ENCODE assay signal across 7 cellular contexts in genomic region chr22:38766076-38766777, GRCh38. TPM values are rescaled to one million over a fixed set of nuclear protein-coding genes. Genes with fewer than 3 reads are reported as not detected.
DNase-seq lines count a peak whose midpoint lies in the region; ATAC-seq and TF ChIP-seq lines count a peak whose summit lies in the region.

No MANE protein-coding gene starts in this region.

- H3K79me2 ChIP-seq in Karpas-422 (ENCODE audit: low read length): no peaks in the 10 kb centered on the region

- DNase-seq in EH (ENCODE audit: low read depth) (peak; percentile 65), Karpas-422 (peak; percentile 64), T follicular helper cell (ENCODE audit: low read depth) (peak; percentile 27), chondrocyte (ENCODE audit: low spot score) (no peak), left kidney (ENCODE audit: low read depth, low spot score) (peak; percentile 87), superior temporal gyrus (ENCODE audit: extremely low spot score) (peak; percentile 82)

- no peaks in the 10 kb centered on the region for H3K36me3 ChIP-seq in Karpas-422 (ENCODE audit: insufficient read depth, low read length)

- TF ChIP-seq CTCF in chondrocyte (IDR thresholded peaks at IDR 0.05): peak; percentile 85

- H2AFZ ChIP-seq in Karpas-422 (ENCODE audit: low read length): no peak overlapping the region

- no peak for ATAC-seq in GM21515 (IDR thresholded peaks at IDR 0.05; ENCODE audit: unreplicated experiment)

- H3K4me2 ChIP-seq in Karpas-422 (ENCODE audit: low read depth, low read length, poor library complexity, severe bottlenecking): no peak overlapping the region

- no peak overlapping the region for H3K4me3 Mint-ChIP-seq in chondrocyte (ENCODE audit: unreplicated experiment)

- H3K27ac Mint-ChIP-seq in chondrocyte (ENCODE audit: unreplicated experiment): no peak overlapping the region

- peaks cover 11% of the 10 kb centered on the region for H3K4me1 Mint-ChIP-seq in chondrocyte (ENCODE audit: low read depth)

- no peaks in the 10 kb centered on the region for H3K27me3 Mint-ChIP-seq in chondrocyte (ENCODE audit: low read depth)

- no peak overlapping the region for H3K4me3 ChIP-seq in Karpas-422 (ENCODE audit: low read length)

- no peak overlapping the region for H3K27ac ChIP-seq in Karpas-422 (ENCODE audit: low read length)

- no peaks in the 10 kb centered on the region for H3K9me2 ChIP-seq in Karpas-422 (replicated peaks; ENCODE audit: insufficient read depth, low read length)

- H3K9me3 Mint-ChIP-seq in chondrocyte (ENCODE audit: low read depth): no peaks in the 10 kb centered on the region

- no peaks in the 10 kb centered on the region; the same call in 1 of the 2 replicates for H3K4me1 ChIP-seq in Karpas-422 (ENCODE audit: low read length)

- H3K27me3 ChIP-seq in Karpas-422 (ENCODE audit: low read length): no peaks in the 10 kb centered on the region

- H4K20me1 ChIP-seq in Karpas-422 (ENCODE audit: insufficient read depth, low read depth, low read length): no peaks in the 10 kb centered on the region

- no peak overlapping the region for H3K9ac ChIP-seq in Karpas-422 (ENCODE audit: low read length)

- no peaks in the 10 kb centered on the region for H3K36me3 Mint-ChIP-seq in chondrocyte (ENCODE audit: low read depth)

- H3K9me3 ChIP-seq in Karpas-422 (ENCODE audit: low read length): no peaks in the 10 kb centered on the region

RNA-seq across cellular contexts. Expression of gene SUN2, which starts 10.4 kb away (rescaled TPM):
- total RNA-seq in Karpas-422 (2014; rRNA removed; shearing (Covaris generic); ENCODE audit: low replicate concordance): 23.3 and 44.9 TPM in 2 replicates
- total RNA-seq in chondrocyte: 89.6 to 124 TPM (median 124 TPM) in 3 replicates

RNA-seq across cellular contexts. Expression of gene DNAL4, which starts 27.7 kb away (rescaled TPM):
- total RNA-seq in Karpas-422 (2014; rRNA removed; shearing (Covaris generic); ENCODE audit: low replicate concordance): 3.2 and 8.8 TPM in 2 replicates
- total RNA-seq in chondrocyte: 10.8 to 14.3 TPM (median 11.8 TPM) in 3 replicates
